In genomic region chr2:165776013-165776412, GRCh38 we compare ENCODE assay signal across 16 cellular contexts. TPM values are rescaled to one million over a fixed set of nuclear protein-coding genes. Genes with fewer than 3 reads are reported as not detected.
DNase-seq lines count a peak whose midpoint lies in the region; ATAC-seq and TF ChIP-seq lines count a peak whose summit lies in the region.
"Had no signal": no experiment of that assay in that cellular context is flagged by ENCODE, and none has a peak within 500 bp of the region (broad histone marks: within the 10 kb centered on the region; RNA-seq: fewer than 3 reads in every experiment).

No MANE protein-coding gene starts in this region.

- peaks cover 58 to 75% of the 10 kb centered on the region in 2 donors for H3K4me1 Mint-ChIP-seq in natural killer cell
- peaks cover 32 to 44% of the 10 kb centered on the region in 2 donors for H3K4me1 Mint-ChIP-seq in natural killer cell treated with Interleukin-12 subunit alpha and Interleukin-12 subunit beta and Interleukin-15 and Interleukin-18, amount 100 ng/mL, for 72 hours (ENCODE audit: low read depth in 2 of 2)

- H3K4me3 Mint-ChIP-seq in natural killer cell = no peak overlapping the region
- H3K4me3 Mint-ChIP-seq in natural killer cell treated with Interleukin-12 subunit alpha and Interleukin-12 subunit beta and Interleukin-15 and Interleukin-18, amount 100 ng/mL, for 72 hours = no peak overlapping the region
- H3K4me3 Mint-ChIP-seq: H9, IgD-negative memory B cell had no signal

- no peak overlapping the region for H3K9ac ChIP-seq in endocrine pancreas (ENCODE audit: control insufficient read depth, insufficient read depth, low read length)
- H3K9ac ChIP-seq: SK-N-SH had no signal

- CTCF ChIA-PET in HEK293T (lab: Yijun Ruan, JAX) = no interaction called here

- DNase-seq in natural killer cell (no peak), NCI-H446 (lab: John Stamatoyannopoulos, UW) (peak; percentile 11 to 51), HEK293T (ENCODE audit: extremely low spot score) (no peak)
- no peak for DNase-seq in natural killer cell treated with Interleukin-12 subunit alpha and Interleukin-12 subunit beta and Interleukin-15 and Interleukin-18, amount 100 ng/mL, for 72 hours (ENCODE audit: low spot score)
- DNase-seq in activated CD8-positive, alpha-beta memory T cell treated with anti-CD3 and anti-CD28 coated beads for 24 hours = no peak
- DNase-seq: H9, MV-4-11, NCI-H226, SK-N-SH, T-helper 1 cell had no signal

- H3K4me3 ChIP-seq in endocrine pancreas (ENCODE audit: control insufficient read depth, insufficient read depth, low read length) = peak overlapping the region; percentile 22

- POLR2A ChIA-PET in HEK293T (lab: Yijun Ruan, JAX) = no interaction called here

- no peak for ATAC-seq in natural killer cell
- no peak for ATAC-seq in natural killer cell treated with Interleukin-12 subunit alpha and Interleukin-12 subunit beta and Interleukin-15 and Interleukin-18, amount 100 ng/mL, for 72 hours
- no peak for ATAC-seq in GM21367 (IDR thresholded peaks at IDR 0.05; ENCODE audit: unreplicated experiment)
- ATAC-seq in GM21825 (IDR thresholded peaks at IDR 0.05; ENCODE audit: unreplicated experiment) = no peak
- ATAC-seq: Panc1, Right ventricle myocardium inferior had no signal

- H3K27me3 Mint-ChIP-seq in natural killer cell (ENCODE audit: low read depth in 2 of 2) = no peaks in the 10 kb centered on the region
- H3K27me3 Mint-ChIP-seq in natural killer cell treated with Interleukin-12 subunit alpha and Interleukin-12 subunit beta and Interleukin-15 and Interleukin-18, amount 100 ng/mL, for 72 hours = no peaks in the 10 kb centered on the region
- H3K27me3 Mint-ChIP-seq: IgD-negative memory B cell had no signal

- H3K9me3 Mint-ChIP-seq in natural killer cell = peaks cover 0 to 2% of the 10 kb centered on the region in 2 donors
- H3K9me3 Mint-ChIP-seq in natural killer cell treated with Interleukin-12 subunit alpha and Interleukin-12 subunit beta and Interleukin-15 and Interleukin-18, amount 100 ng/mL, for 72 hours = no peaks in the 10 kb centered on the region

- TF ChIP-seq CTCF in natural killer cell (IDR thresholded peaks at IDR 0.05) = no peak

- peaks cover 3% of the 10 kb centered on the region for H3K9me3 ChIP-seq in endocrine pancreas (ENCODE audit: control insufficient read depth, low read length)

- H3K36me3 ChIP-seq in endocrine pancreas (ENCODE audit: control insufficient read depth, insufficient read depth, low read length) = no peaks in the 10 kb centered on the region

- intact Hi-C loops in natural killer cell (cut with micrococcal nuclease) = no loop called here

- H3K27ac Mint-ChIP-seq in natural killer cell = peak overlapping the region; percentile 57 to 86
- H3K27ac Mint-ChIP-seq in natural killer cell treated with Interleukin-12 subunit alpha and Interleukin-12 subunit beta and Interleukin-15 and Interleukin-18, amount 100 ng/mL, for 72 hours = no peak overlapping the region

- H3K4me1 ChIP-seq in endocrine pancreas (ENCODE audit: control insufficient read depth, insufficient read depth, low read length) = no peaks in the 10 kb centered on the region

- peaks cover 6% of the 10 kb centered on the region for H3K36me3 Mint-ChIP-seq in natural killer cell
- H3K36me3 Mint-ChIP-seq in natural killer cell treated with Interleukin-12 subunit alpha and Interleukin-12 subunit beta and Interleukin-15 and Interleukin-18, amount 100 ng/mL, for 72 hours = peaks cover 8% of the 10 kb centered on the region

- no peaks in the 10 kb centered on the region for H3K27me3 ChIP-seq in endocrine pancreas (ENCODE audit: control insufficient read depth, insufficient read depth, low read length)

TF ChIP-seq in HEK293T, 16 proteins besides CTCF, POLR2A, EP300 and RAD21:
- no peak for TF ChIP-seq ZNF384 (IDR thresholded peaks at IDR 0.05)
- TF ChIP-seq FOXK2 (IDR thresholded peaks at IDR 0.05) = no peak
- TF ChIP-seq BHLHE40 (IDR thresholded peaks at IDR 0.05; ENCODE audit: borderline replicate concordance) = no peak
- TF ChIP-seq NFRKB (IDR thresholded peaks at IDR 0.05) = no peak
- no peak for TF ChIP-seq SUZ12 (IDR thresholded peaks at IDR 0.05)
- no peak for TF ChIP-seq TARDBP (IDR thresholded peaks at IDR 0.05)
- no peak for TF ChIP-seq L3MBTL2 (conservative IDR thresholded peaks at IDR 0.05)
- no peak for TF ChIP-seq ELF4 (IDR thresholded peaks at IDR 0.05)
- TF ChIP-seq HDGF (IDR thresholded peaks at IDR 0.05; ENCODE audit: borderline replicate concordance) = no peak
- no peak for TF ChIP-seq FOXM1 (IDR thresholded peaks at IDR 0.05; ENCODE audit: borderline replicate concordance)
- no peak for TF ChIP-seq SP1 (IDR thresholded peaks at IDR 0.05)
- no peak for TF ChIP-seq LEF1 (IDR thresholded peaks at IDR 0.05; ENCODE audit: borderline replicate concordance)
- TF ChIP-seq ARNT (IDR thresholded peaks at IDR 0.05) = no peak
- TF ChIP-seq CTBP1 (IDR thresholded peaks at IDR 0.05; ENCODE audit: borderline replicate concordance) = no peak

RNA-seq across cellular contexts. Expression of gene GALNT3, which starts 18.0 kb away (rescaled TPM):
- total RNA-seq in natural killer cell = 10 to 100 TPM; 42.9 to 52.7 (median 47.4) TPM
- total RNA-seq in natural killer cell treated with Interleukin-12 subunit alpha and Interleukin-12 subunit beta and Interleukin-15 and Interleukin-18, amount 100 ng/mL, for 72 hours = 10 to 100 TPM; 21.0 to 22.6 TPM
- total RNA-seq: Right ventricle myocardium inferior had no signal

Comparison
In these comparisons a context has a peak if more than half of its experiments do, and no peak if none do; other contexts are left out.
1. H3K27ac Mint-ChIP-seq: peak in natural killer cell (2 of 2); none in natural killer cell treated with Interleukin-12 subunit alpha and Interleukin-12 subunit beta and Interleukin-15 and Interleukin-18, amount 100 ng/mL, for 72 hours (0 of 2).
2. DNase-seq: peak in NCI-H446 (2 of 2); none in natural killer cell (single experiment), natural killer cell treated with Interleukin-12 subunit alpha and Interleukin-12 subunit beta and Interleukin-15 and Interleukin-18, amount 100 ng/mL, for 72 hours (single experiment), activated CD8-positive, alpha-beta memory T cell treated with anti-CD3 and anti-CD28 coated beads for 24 hours (single experiment) and HEK293T (single experiment).